20 cellular contexts compared by ENCODE assay signal in the genomic region with DNA sequence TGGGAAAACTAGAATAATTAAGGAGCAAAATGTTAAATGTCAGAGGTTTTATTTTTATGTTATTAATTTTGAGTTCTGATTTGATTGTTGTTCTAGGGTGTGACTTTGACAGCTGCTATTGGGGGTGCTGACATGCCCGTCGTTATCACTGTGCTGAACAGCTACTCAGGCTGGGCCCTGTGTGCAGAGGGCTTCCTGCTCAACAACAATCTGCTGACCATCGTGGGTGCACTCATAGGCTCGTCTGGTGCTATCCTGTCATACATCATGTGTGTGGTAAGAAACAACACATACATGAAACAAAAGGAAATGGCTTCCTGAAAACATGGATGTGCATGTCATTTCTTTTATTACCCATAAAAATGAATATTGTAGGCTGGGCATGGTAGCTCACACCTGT. TPM values are rescaled to one million over a fixed set of nuclear protein-coding genes. Genes with fewer than 3 reads are reported as not detected.
A peak's percentile ranks its signal among the peaks of the same experiment; 100 is the strongest.
DNase-seq lines count a peak whose midpoint lies in the region; ATAC-seq and TF ChIP-seq lines count a peak whose summit lies in the region.
"Had no signal": no experiment of that assay in that cellular context is flagged by ENCODE, and none has a peak within 500 bp of the region (broad histone marks: within the 10 kb centered on the region; RNA-seq: fewer than 3 reads in every experiment).

No MANE protein-coding gene starts in this region.

- 72% methylated on average over 4 of the region's 4 CpGs for WGBS in GM23248 (ENCODE audit: low coverage in 1 of 2, low lambda C conversion rate in 2 of 2, missing lambda C conversion rate in 2 of 2), 2 experiments

- in situ Hi-C loops in GM23248 (cut with MboI): no loop called here

- TF ChIP-seq CTCF in mesothelial cell of epicardium (IDR thresholded peaks at IDR 0.05; ENCODE audit: unreplicated experiment): no peak

- H3K27ac ChIP-seq in GM23248 (peak overlapping the region; percentile 41; the same call in 1 of the 2 replicates), muscle layer of colon (ENCODE audit: low read depth, low read length) (peak overlapping the region; percentile 26)
- H3K27ac ChIP-seq: Peyer's patch, SJCRH30 had no signal

- no peak overlapping the region for H3K4me2 ChIP-seq in GM23248 (ENCODE audit: unreplicated experiment)

- no peaks in the 10 kb centered on the region for H3K27me3 Mint-ChIP-seq in mesothelial cell of epicardium (ENCODE audit: low read depth)
- H3K27me3 Mint-ChIP-seq: B cell had no signal

- H3K4me1 Mint-ChIP-seq in stimulated activated effector memory CD8-positive, alpha-beta T cell treated with anti-CD3 and anti-CD28 coated beads, Interleukin-12 subunit alpha, Interleukin-12 subunit beta, amount 100 ng/mL, for 72 hours: no peaks in the 10 kb centered on the region
- H3K4me1 Mint-ChIP-seq in mesothelial cell of epicardium: no peaks in the 10 kb centered on the region
- H3K4me1 Mint-ChIP-seq: B cell, CD14-positive monocyte had no signal

- H3K4me3 ChIP-seq in GM23248 (no peak overlapping the region), adipocyte (ENCODE audit: low read length) (peak overlapping the region; percentile 15), muscle layer of colon (ENCODE audit: low read depth in 1 of 2, low read length in 2 of 2) (no peak overlapping the region)
- H3K4me3 ChIP-seq: Peyer's patch, SJCRH30 had no signal

- DNase-seq in GM23248 (no peak), adipocyte (ENCODE audit: low read depth) (no peak), MV-4-11 (lab: John Stamatoyannopoulos, UW) (no peak), hepatic stellate cell (ENCODE audit: low spot score) (no peak), NCI-H345 (lab: John Stamatoyannopoulos, UW) (no peak), mesothelial cell of epicardium (ENCODE audit: low spot score in 2 of 2, unreplicated experiment in 2 of 2) (no peak)
- DNase-seq in stimulated activated effector memory CD8-positive, alpha-beta T cell treated with anti-CD3 and anti-CD28 coated beads, Interleukin-12 subunit alpha, Interleukin-12 subunit beta, amount 100 ng/mL, for 72 hours (ENCODE audit: low spot score in 2 of 2): no peak
- DNase-seq: GDM1, KG1, NCI-H1105, NCI-H146, NCI-H2029, NCI-H2227 treated with DMSO at 0.1 percent for 48 hours, NCI-H510A treated with DMSO at 0.1 percent for 48 hours, NCI-H748 treated with DMSO at 0.1 percent for 48 hours, Peyer's patch, SJCRH30 had no signal

- no peak overlapping the region for H3K4me3 Mint-ChIP-seq in stimulated activated effector memory CD8-positive, alpha-beta T cell treated with anti-CD3 and anti-CD28 coated beads, Interleukin-12 subunit alpha, Interleukin-12 subunit beta, amount 100 ng/mL, for 72 hours
- H3K4me3 Mint-ChIP-seq in mesothelial cell of epicardium: no peak overlapping the region
- H3K4me3 Mint-ChIP-seq: B cell, CD14-positive monocyte had no signal

- H3K9ac ChIP-seq in GM23248: peak overlapping the region; percentile 25; the same call in 1 of the 2 replicates
- H3K9ac ChIP-seq in adipocyte (ENCODE audit: low read length): peak overlapping the region; percentile 59
- H3K9ac ChIP-seq in muscle layer of colon (ENCODE audit: low read length): no peak overlapping the region

- peaks cover 71% of the 10 kb centered on the region for H3K36me3 Mint-ChIP-seq in stimulated activated effector memory CD8-positive, alpha-beta T cell treated with anti-CD3 and anti-CD28 coated beads, Interleukin-12 subunit alpha, Interleukin-12 subunit beta, amount 100 ng/mL, for 72 hours
- peaks cover 30% of the 10 kb centered on the region for H3K36me3 Mint-ChIP-seq in mesothelial cell of epicardium

- peaks cover 3% of the 10 kb centered on the region for H3K9me3 Mint-ChIP-seq in stimulated activated effector memory CD8-positive, alpha-beta T cell treated with anti-CD3 and anti-CD28 coated beads, Interleukin-12 subunit alpha, Interleukin-12 subunit beta, amount 100 ng/mL, for 72 hours
- no peaks in the 10 kb centered on the region for H3K9me3 Mint-ChIP-seq in mesothelial cell of epicardium

- no peaks in the 10 kb centered on the region for H3K27me3 ChIP-seq in GM23248 (replicated peaks; ENCODE audit: insufficient read depth)
- H3K27me3 ChIP-seq in adipocyte (replicated peaks; ENCODE audit: control insufficient read depth, insufficient read depth, low read length): no peaks in the 10 kb centered on the region
- H3K27me3 ChIP-seq in muscle layer of colon (ENCODE audit: control insufficient read depth in 1 of 2, insufficient read depth in 2 of 2, low read length in 2 of 2): no peaks in the 10 kb centered on the region
- H3K27me3 ChIP-seq: Peyer's patch, SJCRH30 had no signal

- H3K9me2 ChIP-seq in GM23248 (ENCODE audit: insufficient read depth): no peaks in the 10 kb centered on the region

- H3K27ac Mint-ChIP-seq in stimulated activated effector memory CD8-positive, alpha-beta T cell treated with anti-CD3 and anti-CD28 coated beads, Interleukin-12 subunit alpha, Interleukin-12 subunit beta, amount 100 ng/mL, for 72 hours: peak overlapping the region; percentile 59
- no peak overlapping the region for H3K27ac Mint-ChIP-seq in mesothelial cell of epicardium
- H3K27ac Mint-ChIP-seq: B cell, CD14-positive monocyte had no signal

- no peaks in the 10 kb centered on the region for H4K20me1 ChIP-seq in GM23248 (ENCODE audit: insufficient read depth)

- H3F3A ChIP-seq in GM23248 (ENCODE audit: insufficient read depth): peaks cover 19% of the 10 kb centered on the region

- H3K79me2 ChIP-seq in GM23248 (ENCODE audit: insufficient read depth): no peaks in the 10 kb centered on the region

- H3K4me1 ChIP-seq in GM23248 (ENCODE audit: insufficient read depth): peaks cover 17% of the 10 kb centered on the region
- H3K4me1 ChIP-seq in adipocyte (ENCODE audit: control insufficient read depth, insufficient read depth, low read length): peaks cover 31% of the 10 kb centered on the region
- H3K4me1 ChIP-seq in muscle layer of colon (ENCODE audit: insufficient read depth, low read length): peaks cover 5% of the 10 kb centered on the region
- H3K4me1 ChIP-seq: Peyer's patch, SJCRH30 had no signal

- peaks cover 15% of the 10 kb centered on the region; the same call in 1 of the 2 replicates for H3K36me3 ChIP-seq in GM23248 (ENCODE audit: low read depth)
- peaks cover 33% of the 10 kb centered on the region for H3K36me3 ChIP-seq in adipocyte (ENCODE audit: control insufficient read depth, insufficient read depth, low read length, severe bottlenecking)
- peaks cover 22% of the 10 kb centered on the region for H3K36me3 ChIP-seq in muscle layer of colon (ENCODE audit: insufficient read depth, low read length)

- H3K9me3 ChIP-seq in GM23248 (ENCODE audit: low read depth) (no peaks in the 10 kb centered on the region), adipocyte (ENCODE audit: control insufficient read depth, low read length) (no peaks in the 10 kb centered on the region), muscle layer of colon (ENCODE audit: low read length) (no peaks in the 10 kb centered on the region)
- H3K9me3 ChIP-seq: Peyer's patch, SJCRH30 had no signal

- H2AFZ ChIP-seq in GM23248: no peak overlapping the region

- no peak for ATAC-seq in stimulated activated effector memory CD8-positive, alpha-beta T cell treated with anti-CD3 and anti-CD28 coated beads, Interleukin-12 subunit alpha, Interleukin-12 subunit beta, amount 100 ng/mL, for 72 hours

RNA-seq across cellular contexts. Expression of a gene that starts 56.1 kb away (rescaled TPM):
- total RNA-seq in GM23248 (2014; rRNA removed; shearing (Covaris generic)): 27.2 and 47.2 TPM in 2 replicates
- 32.5 and 33.9 TPM in 2 replicates for polyA plus RNA-seq in GM23248 (2016; fragmentation: Nextera tagmentation; extraction: Ambion mirVana)
- total RNA-seq in mesothelial cell of epicardium: 65.7 to 68.7 TPM (median 66.0 TPM) in 3 replicates
